In the genomic region with DNA sequence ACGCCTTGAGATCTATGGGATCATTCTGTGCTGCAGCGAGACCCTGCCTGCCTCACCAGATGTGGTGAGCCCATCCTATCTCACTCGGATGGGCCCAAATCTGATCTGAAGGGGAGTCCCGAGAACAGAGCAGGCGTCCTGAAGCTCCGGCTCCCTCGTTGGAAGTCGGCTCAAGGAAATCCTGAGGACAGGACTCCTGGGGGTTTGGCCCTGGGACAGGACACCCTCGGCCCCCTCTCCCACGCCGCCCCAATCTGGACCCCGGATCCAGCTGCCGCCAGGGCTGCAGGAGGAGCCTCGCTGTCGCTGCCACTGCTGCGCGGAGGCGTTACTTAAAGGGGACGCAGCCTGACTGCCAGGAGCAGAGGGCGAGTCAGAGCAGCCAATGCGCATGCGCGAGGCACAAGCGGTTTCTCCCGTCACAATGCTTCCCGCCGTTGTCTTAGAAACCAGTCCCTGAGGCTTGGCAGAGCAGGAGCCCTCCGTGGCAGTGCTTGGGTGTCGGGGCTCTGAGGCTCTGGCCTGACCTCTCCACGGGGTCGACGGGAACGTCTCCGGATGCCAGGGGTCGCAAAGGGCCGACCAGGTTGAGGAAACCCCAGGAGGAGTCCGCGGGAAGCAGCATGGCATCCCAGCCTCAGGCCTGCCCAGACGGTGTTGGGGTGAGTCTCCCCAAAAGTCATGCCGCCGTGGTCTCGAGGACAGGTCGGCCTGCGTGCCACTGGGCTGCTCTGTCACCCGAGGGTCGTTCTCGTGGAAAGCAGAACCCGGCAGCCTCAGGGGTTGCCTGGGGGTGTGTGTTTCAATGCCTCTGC, we compare ENCODE assay signal across 8 cellular contexts.
DNase-seq lines count a peak whose midpoint lies in the region; ATAC-seq and TF ChIP-seq lines count a peak whose summit lies in the region.

No MANE protein-coding gene starts in this region.

- H4K20me1 ChIP-seq in H9 (ENCODE audit: control insufficient read depth, insufficient read depth, insufficient read length) = no peaks in the 10 kb centered on the region

- H2BK20ac ChIP-seq in H9 (ENCODE audit: low read depth, low read length, poor library complexity, severe bottlenecking) = no peak overlapping the region

- no peak overlapping the region for H4K5ac ChIP-seq in H9 (ENCODE audit: insufficient read length, low read depth, low read length)

- H3K79me1 ChIP-seq in H9 (ENCODE audit: insufficient read depth, low read depth, low read length, poor library complexity, severe bottlenecking) = no peaks in the 10 kb centered on the region

- no peaks in the 10 kb centered on the region for H3K23me2 ChIP-seq in H9 (ENCODE audit: insufficient read length, low read depth, low read length, poor library complexity, severe bottlenecking)

- no peak overlapping the region for H3T11ph ChIP-seq in H9 (ENCODE audit: low read length)

- DNase-seq in Right ventricle myocardium inferior (ENCODE audit: missing footprints) (peak; percentile 62), right atrium auricular region (ENCODE audit: low spot score) (no peak), RPMI8226 (peak; percentile 80), Right ventricle myocardium superior (peak; percentile 47), testis (peak; percentile 59), H9 (no peak)

- no peak overlapping the region for H2BK15ac ChIP-seq in H9 (ENCODE audit: low read depth, low read length)

- H3K23ac ChIP-seq in H9 (ENCODE audit: insufficient read length, low read depth, low read length) = no peak overlapping the region

- H4K91ac ChIP-seq in H9 (ENCODE audit: insufficient read length, low read depth, low read length) = no peak overlapping the region

- no peak overlapping the region for H2AK5ac ChIP-seq in H9 (ENCODE audit: insufficient read length, low read length)

- H3K9me3 ChIP-seq in right atrium auricular region (no peaks in the 10 kb centered on the region), testis (no peaks in the 10 kb centered on the region), H9 (ENCODE audit: control insufficient read depth, low read depth, low read length) (peaks cover 43% of the 10 kb centered on the region)

- H2BK12ac ChIP-seq in H9 (ENCODE audit: insufficient read length, low read depth, low read length) = no peak overlapping the region

- intact Hi-C loops in Right ventricle myocardium inferior (cut with DNase I) (no loop called here), Right ventricle myocardium superior (cut with DNase I) (no loop called here), testis (cut with DNase I; ENCODE audit: low total_unique reads) (no loop called here)

- no peak for TF ChIP-seq CTCF in right atrium auricular region (IDR thresholded peaks at IDR 0.05)
- TF ChIP-seq CTCF in testis (IDR thresholded peaks at IDR 0.05) = no peak
- TF ChIP-seq CTCF in H9 (conservative IDR thresholded peaks at IDR 0.05) = no peak

- H2AFZ ChIP-seq in H9 (ENCODE audit: low read length) = no peak overlapping the region

- H3K18ac ChIP-seq in H9 (ENCODE audit: insufficient read length, low read depth, low read length) = no peak overlapping the region

- H3K4me1 ChIP-seq in right atrium auricular region (no peaks in the 10 kb centered on the region), testis (no peaks in the 10 kb centered on the region), H9 (ENCODE audit: insufficient read depth, low read length) (no peaks in the 10 kb centered on the region)

- TF ChIP-seq POLR2A in testis (IDR thresholded peaks at IDR 0.05) = no peak

- H3K14ac ChIP-seq in H9 (ENCODE audit: insufficient read depth, low read length) = no peak overlapping the region

- no peak overlapping the region for H3K4me2 ChIP-seq in H9 (ENCODE audit: insufficient read depth, insufficient read length, low read length)

- ATAC-seq in Right ventricle myocardium inferior (no peak), Right ventricle myocardium superior (ENCODE audit: poor library complexity) (peak; percentile 45), HG03354 (IDR thresholded peaks at IDR 0.05; ENCODE audit: poor library complexity, severe bottlenecking, unreplicated experiment) (no peak), HG02885 (IDR thresholded peaks at IDR 0.05; ENCODE audit: poor library complexity, unreplicated experiment) (no peak)

- WGBS in testis, 2 donors = 38 to 66% methylated on average over 6 to 48 of the region's 48 CpGs
- WGBS in H9 (ENCODE audit: extremely low coverage, insufficient read length, low lambda C conversion rate) = no CpG with 5 or more reads among the region's 48 CpGs

- H3K4me3 ChIP-seq in right atrium auricular region (no peak overlapping the region), testis (peak overlapping the region in 1 of 2 donors; percentile 39)

- H3K27me3 ChIP-seq in right atrium auricular region (no peaks in the 10 kb centered on the region), testis (no peaks in the 10 kb centered on the region), H9 (ENCODE audit: insufficient read depth, low read length) (no peaks in the 10 kb centered on the region)

- no peak overlapping the region for H2BK5ac ChIP-seq in H9 (ENCODE audit: insufficient read length, low read length)

- no peak overlapping the region for H4K8ac ChIP-seq in H9 (replicated peaks; ENCODE audit: insufficient read length, low read depth, low read length)

- peaks cover 80 to 86% of the 10 kb centered on the region in 2 experiments for H3K9me3 Mint-ChIP-seq in H9

- H2BK120ac ChIP-seq in H9 (ENCODE audit: low read depth, low read length, poor library complexity, severe bottlenecking) = no peak overlapping the region

- H3K36me3 ChIP-seq in right atrium auricular region (no peaks in the 10 kb centered on the region), testis (ENCODE audit: low read depth, missing control alignments) (no peaks in the 10 kb centered on the region)

- H3K36me3 Mint-ChIP-seq in H9 (ENCODE audit: insufficient read depth in 1 of 3, low read depth in 3 of 3) = peaks cover 10 to 35% (median 15%) of the 10 kb centered on the region in 3 experiments

- H3K27me3 Mint-ChIP-seq in H9 (ENCODE audit: low read depth) = 0 out of 2 replicates have a peak, but pooled peaks cover 2% of the 10 kb centered on the region

- no peak overlapping the region for H3K27ac Mint-ChIP-seq in H9

- H3K27ac ChIP-seq in right atrium auricular region = no peak overlapping the region
- H3K27ac ChIP-seq in testis = no peak overlapping the region
- no peak overlapping the region for H3K27ac ChIP-seq in H9 (ENCODE audit: insufficient read length, low read depth, low read length)

- H3K9ac ChIP-seq in H9 (ENCODE audit: extremely low read depth, insufficient read length, low read length) = no peak overlapping the region

- H3K4me1 Mint-ChIP-seq in H9 = no peaks in the 10 kb centered on the region

- H3K4ac ChIP-seq in H9 (ENCODE audit: low read depth, low read length) = no peak overlapping the region

- no peak overlapping the region for H3K56ac ChIP-seq in H9 (ENCODE audit: insufficient read length, low read depth, low read length)

- H3K4me3 Mint-ChIP-seq in H9 = no peak overlapping the region

- H3K79me2 ChIP-seq in H9 (ENCODE audit: insufficient read depth, low read length) = no peaks in the 10 kb centered on the region

Comparison
In these comparisons a context has a peak if more than half of its experiments do, and no peak if none do; other contexts are left out.
1. DNase-seq: peak in Right ventricle myocardium inferior (single experiment), RPMI8226 (single experiment), Right ventricle myocardium superior (single experiment) and testis (single experiment); none in right atrium auricular region (single experiment) and H9 (single experiment).